Comparison of ENCODE assay signal across 18 cellular contexts in the genomic region with DNA sequence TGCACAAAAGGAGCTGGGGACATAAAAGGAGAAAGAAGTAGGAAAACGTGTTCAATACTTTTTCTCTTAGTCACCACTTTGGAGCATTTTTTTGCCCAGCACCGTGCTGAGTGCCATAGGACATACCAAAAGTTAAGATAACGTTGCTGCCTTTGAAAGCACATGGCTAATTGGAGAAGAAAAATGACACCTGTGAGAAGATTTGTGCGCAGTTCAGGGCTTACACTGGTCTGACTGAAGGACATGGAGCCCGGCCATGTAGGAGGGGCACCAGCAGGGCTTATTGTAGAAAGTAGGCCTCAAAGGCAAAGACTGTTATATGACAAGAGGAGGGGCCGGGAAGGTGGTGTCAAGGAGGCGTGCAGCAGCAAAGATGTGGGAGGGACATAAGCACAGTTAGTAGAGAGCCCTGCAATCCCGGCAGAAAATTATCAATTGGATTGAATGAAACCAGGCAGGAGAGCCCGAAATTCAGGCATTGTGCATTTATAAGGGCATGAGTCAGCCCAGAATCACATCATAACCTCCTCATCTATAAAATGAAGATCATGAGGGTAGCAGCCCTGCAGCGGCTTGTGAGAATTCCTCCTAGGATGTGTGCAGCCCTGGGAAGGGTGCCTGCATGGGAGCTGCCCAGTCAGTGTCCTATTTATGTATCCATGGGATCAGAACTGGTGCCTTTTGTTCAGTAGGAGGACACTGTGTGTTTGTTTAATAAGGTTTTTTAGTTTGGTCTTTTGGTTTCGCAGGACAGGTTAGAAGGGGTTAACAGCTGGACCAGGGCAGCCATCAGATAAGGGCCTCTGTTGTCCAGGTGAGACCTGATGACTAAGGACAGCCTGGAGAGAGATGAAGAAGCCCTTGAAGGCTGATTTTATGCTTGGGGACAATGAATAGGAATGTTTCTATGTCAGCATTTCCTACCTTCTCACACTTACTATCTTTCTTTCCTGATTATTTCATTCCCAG.
DNase-seq lines count a peak whose midpoint lies in the region; ATAC-seq and TF ChIP-seq lines count a peak whose summit lies in the region.
"Had no signal": no experiment of that assay in that cellular context is flagged by ENCODE, and none has a peak within 500 bp of the region (broad histone marks: within the 10 kb centered on the region; RNA-seq: fewer than 3 reads in every experiment).

No MANE protein-coding gene starts in this region.

- BruUV-seq in MCF 10A (replicated peaks; lab: Mats Ljungman, UMichigan) = no TSS peak

- H3K27me3 ChIP-seq in breast epithelium (no peaks in the 10 kb centered on the region), foreskin keratinocyte (no peaks in the 10 kb centered on the region), muscle layer of colon (ENCODE audit: control insufficient read depth in 1 of 2, insufficient read depth in 2 of 2, low read length in 2 of 2) (no peaks in the 10 kb centered on the region)
- no peaks in the 10 kb centered on the region for H3K27me3 ChIP-seq in effector memory CD4-positive, alpha-beta T cell (replicated peaks; ENCODE audit: control insufficient read depth, insufficient read depth, low read length, poor library complexity, severe bottlenecking)
- H3K27me3 ChIP-seq: MG63, stomach had no signal

- H3K27ac Mint-ChIP-seq in MCF 10A (ENCODE audit: low read depth, unreplicated experiment) = no peak overlapping the region
- H3K27ac Mint-ChIP-seq in activated CD4-positive, alpha-beta memory T cell treated with anti-CD3 and anti-CD28 coated beads for 36 hours = no peak overlapping the region
- H3K27ac Mint-ChIP-seq: activated B cell treated with CpG ODN at 0.5 μM for 24 hours; activated naive CD8-positive, alpha-beta T cell treated with anti-CD3 and anti-CD28 coated beads, Interleukin-2, amount 50 U/mL, for 24 hours; CD4-positive, alpha-beta memory T cell had no signal

- H3K9ac ChIP-seq in muscle layer of colon (ENCODE audit: low read length) = no peak overlapping the region

- H3K4me1 Mint-ChIP-seq in MCF 10A (ENCODE audit: insufficient read depth, unreplicated experiment) = peaks cover 30% of the 10 kb centered on the region
- no peaks in the 10 kb centered on the region for H3K4me1 Mint-ChIP-seq in activated CD4-positive, alpha-beta memory T cell treated with anti-CD3 and anti-CD28 coated beads for 36 hours (ENCODE audit: low read depth)
- H3K4me1 Mint-ChIP-seq: activated naive CD8-positive, alpha-beta T cell treated with anti-CD3 and anti-CD28 coated beads, Interleukin-2, amount 50 U/mL, for 24 hours; CD4-positive, alpha-beta memory T cell had no signal

- TF ChIP-seq POLR2A in breast epithelium (IDR thresholded peaks at IDR 0.05) = no peak

- peak; percentile 76 for ATAC-seq in foreskin keratinocyte
- no peak for ATAC-seq in HG02798 (IDR thresholded peaks at IDR 0.05; ENCODE audit: poor library complexity, unreplicated experiment)
- ATAC-seq: activated naive CD8-positive, alpha-beta T cell treated with anti-CD3 and anti-CD28 coated beads, Interleukin-2, amount 50 U/mL, for 24 hours had no signal

- H3K9me3 Mint-ChIP-seq in MCF 10A (ENCODE audit: unreplicated experiment) = no peaks in the 10 kb centered on the region
- H3K9me3 Mint-ChIP-seq in activated CD4-positive, alpha-beta memory T cell treated with anti-CD3 and anti-CD28 coated beads for 36 hours = no peaks in the 10 kb centered on the region
- H3K9me3 Mint-ChIP-seq: activated B cell treated with CpG ODN at 0.5 μM for 24 hours; activated naive CD8-positive, alpha-beta T cell treated with anti-CD3 and anti-CD28 coated beads, Interleukin-2, amount 50 U/mL, for 24 hours; CD4-positive, alpha-beta memory T cell had no signal

- H3K27ac ChIP-seq in breast epithelium (peak overlapping the region; percentile 18 to 41), foreskin keratinocyte (peak overlapping the region; percentile 76), muscle layer of colon (ENCODE audit: low read depth, low read length) (peak overlapping the region; percentile 64)
- H3K27ac ChIP-seq in effector memory CD4-positive, alpha-beta T cell (ENCODE audit: insufficient read depth, low read length, poor library complexity, severe bottlenecking) = no peak overlapping the region

- H3K36me3 Mint-ChIP-seq in MCF 10A (ENCODE audit: insufficient read depth, unreplicated experiment) = no peaks in the 10 kb centered on the region
- H3K36me3 Mint-ChIP-seq in activated CD4-positive, alpha-beta memory T cell treated with anti-CD3 and anti-CD28 coated beads for 36 hours = peaks cover 13% of the 10 kb centered on the region

- intact Hi-C loops in breast epithelium (cut with DNase I; ENCODE audit: low total_unique reads) = no loop called here
- intact Hi-C loops in MCF 10A (cut with micrococcal nuclease) = no loop called here
- intact Hi-C loops in activated CD4-positive, alpha-beta memory T cell treated with anti-CD3 and anti-CD28 coated beads for 36 hours (cut with micrococcal nuclease) = no loop called here

- no peaks in the 10 kb centered on the region for H3K36me3 ChIP-seq in breast epithelium
- H3K36me3 ChIP-seq in muscle layer of colon (ENCODE audit: insufficient read depth, low read length) = peaks cover 21% of the 10 kb centered on the region
- H3K36me3 ChIP-seq in effector memory CD4-positive, alpha-beta T cell (ENCODE audit: control insufficient read depth, insufficient read depth, low read length) = no peaks in the 10 kb centered on the region
- H3K36me3 ChIP-seq: HAP-1, MG63 had no signal

- POLR2A ChIA-PET in MCF 10A (lab: Yijun Ruan, JAX) = interaction anchor here (0.8 to 2.1 kb wide), 6 partner anchors 9 to 154 kb away, joined by 3 to 10 read pairs (median 4); a partner anchor contains a TSS
- POLR2A ChIA-PET in activated CD4-positive, alpha-beta memory T cell treated with anti-CD3 and anti-CD28 coated beads for 36 hours (lab: Charles Lee) = no interaction called here

- TF ChIP-seq CTCF in breast epithelium (IDR thresholded peaks at IDR 0.05) (no peak), MCF 10A (IDR thresholded peaks at IDR 0.05; ENCODE audit: unreplicated experiment) (no peak), foreskin keratinocyte (conservative IDR thresholded peaks at IDR 0.05) (no peak)

- H3K4me1 ChIP-seq in breast epithelium (peaks cover 0 to 2% of the 10 kb centered on the region in 2 donors), foreskin keratinocyte (peaks cover 37% of the 10 kb centered on the region), muscle layer of colon (ENCODE audit: insufficient read depth, low read length) (peaks cover 65% of the 10 kb centered on the region)
- no peaks in the 10 kb centered on the region for H3K4me1 ChIP-seq in effector memory CD4-positive, alpha-beta T cell (ENCODE audit: control insufficient read depth, insufficient read depth, low read length, poor library complexity, severe bottlenecking)

- H3K27me3 Mint-ChIP-seq in MCF 10A (ENCODE audit: insufficient read depth, unreplicated experiment) = no peaks in the 10 kb centered on the region
- H3K27me3 Mint-ChIP-seq in activated CD4-positive, alpha-beta memory T cell treated with anti-CD3 and anti-CD28 coated beads for 36 hours = no peaks in the 10 kb centered on the region
- H3K27me3 Mint-ChIP-seq: activated B cell treated with CpG ODN at 0.5 μM for 24 hours; activated naive CD8-positive, alpha-beta T cell treated with anti-CD3 and anti-CD28 coated beads, Interleukin-2, amount 50 U/mL, for 24 hours; CD4-positive, alpha-beta memory T cell had no signal

- CTCF ChIA-PET in MCF 10A (lab: Yijun Ruan, JAX) = interaction anchor here (0.7 kb wide), 1 partner anchor 14 kb away, joined by 4 read pairs; no protein-coding TSS in a partner anchor
- CTCF ChIA-PET in activated CD4-positive, alpha-beta memory T cell treated with anti-CD3 and anti-CD28 coated beads for 36 hours (lab: Charles Lee) = no interaction called here

- H3K9me3 ChIP-seq in breast epithelium (no peaks in the 10 kb centered on the region), muscle layer of colon (ENCODE audit: low read length) (no peaks in the 10 kb centered on the region)
- no peaks in the 10 kb centered on the region for H3K9me3 ChIP-seq in effector memory CD4-positive, alpha-beta T cell (ENCODE audit: control insufficient read depth, low read length)
- H3K9me3 ChIP-seq: HAP-1, MG63, stomach had no signal

- H3K4me3 Mint-ChIP-seq in MCF 10A (ENCODE audit: unreplicated experiment) = no peak overlapping the region
- no peak overlapping the region for H3K4me3 Mint-ChIP-seq in activated CD4-positive, alpha-beta memory T cell treated with anti-CD3 and anti-CD28 coated beads for 36 hours
- H3K4me3 Mint-ChIP-seq: activated B cell treated with CpG ODN at 0.5 μM for 24 hours; activated naive CD8-positive, alpha-beta T cell treated with anti-CD3 and anti-CD28 coated beads, Interleukin-2, amount 50 U/mL, for 24 hours; CD4-positive, alpha-beta memory T cell had no signal

- DNase-seq in breast epithelium (ENCODE audit: low spot score in 2 of 2) (no peak), MCF 10A (ENCODE audit: unreplicated experiment) (no peak), foreskin keratinocyte (peak in 1 of 2 donors; percentile 69), SW480 (ENCODE audit: low spot score) (no peak)
- DNase-seq in activated CD4-positive, alpha-beta memory T cell treated with anti-CD3 and anti-CD28 coated beads for 36 hours = no peak
- no peak for DNase-seq in effector memory CD4-positive, alpha-beta T cell
- DNase-seq: 8988T; activated B cell treated with CpG ODN at 0.5 μM for 24 hours; activated naive CD8-positive, alpha-beta T cell treated with anti-CD3 and anti-CD28 coated beads, Interleukin-2, amount 50 U/mL, for 24 hours; activated T-cell treated with anti-CD3 and anti-CD28 coated beads for 4 hours; CD4-positive, alpha-beta memory T cell; MG63; stomach had no signal

- H3K4me3 ChIP-seq in breast epithelium (no peak overlapping the region), muscle layer of colon (ENCODE audit: low read depth in 1 of 2, low read length in 2 of 2) (no peak overlapping the region)
- H3K4me3 ChIP-seq in effector memory CD4-positive, alpha-beta T cell (ENCODE audit: insufficient read depth, low read depth, low read length, poor library complexity, severe bottlenecking) = no peak overlapping the region
- H3K4me3 ChIP-seq: HAP-1, MG63, SK-N-MC, skin epidermis, stomach had no signal
